In the genomic region with DNA sequence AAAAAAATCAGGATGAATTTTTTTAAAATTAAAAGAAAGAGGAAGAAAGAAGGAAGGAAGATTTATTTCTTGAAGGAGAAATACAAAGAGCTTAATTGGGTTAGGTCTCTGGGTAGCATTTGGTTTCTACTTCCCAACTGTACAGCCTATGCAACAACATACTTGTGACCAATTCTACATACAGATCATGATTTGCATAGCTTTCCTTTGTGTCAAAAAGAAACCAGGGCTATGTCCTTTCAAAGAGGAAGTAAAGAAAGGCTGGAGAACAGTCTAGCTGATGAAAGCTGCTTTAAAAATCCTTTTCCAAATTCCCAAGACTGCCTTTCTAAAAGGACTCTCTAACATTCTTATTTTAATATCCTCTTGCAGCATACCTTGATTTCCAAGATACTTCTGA, we compare ENCODE assay signal across 11 cellular contexts. TPM values are rescaled to one million over a fixed set of nuclear protein-coding genes. Genes with fewer than 3 reads are reported as not detected.
DNase-seq lines count a peak whose midpoint lies in the region; ATAC-seq and TF ChIP-seq lines count a peak whose summit lies in the region.
"Had no signal": no experiment of that assay in that cellular context is flagged by ENCODE, and none has a peak within 500 bp of the region (broad histone marks: within the 10 kb centered on the region; RNA-seq: fewer than 3 reads in every experiment).

No MANE protein-coding gene starts in this region.

- peaks cover 13% of the 10 kb centered on the region for H3K4me1 ChIP-seq in DOHH2 (ENCODE audit: control insufficient read depth, low read length)
- peaks cover 0 to 10% (median 2%) of the 10 kb centered on the region in 6 donors for H3K4me1 ChIP-seq in spleen

- H3K9me3 ChIP-seq in DOHH2 (ENCODE audit: control insufficient read depth, insufficient read depth, low read length) (no peaks in the 10 kb centered on the region), spleen (no peaks in the 10 kb centered on the region)

- H3K36me3 ChIP-seq in DOHH2 (ENCODE audit: control insufficient read depth, low read length) (peaks cover 6% of the 10 kb centered on the region), spleen (peaks cover 0 to 34% (median 0%) of the 10 kb centered on the region in 6 donors)

- no peaks in the 10 kb centered on the region for H3F3A ChIP-seq in DOHH2 (ENCODE audit: control insufficient read depth, insufficient read depth)

- H3K9me2 ChIP-seq in DOHH2 (replicated peaks; ENCODE audit: control insufficient read depth, low read length) = no peaks in the 10 kb centered on the region

- no peak overlapping the region for H3K27ac Mint-ChIP-seq in glutamatergic neuron (ENCODE audit: unreplicated experiment)
- H3K27ac Mint-ChIP-seq: activated naive CD8-positive, alpha-beta T cell had no signal

- H3K27me3 ChIP-seq in DOHH2 (ENCODE audit: control insufficient read depth, low read length) (no peaks in the 10 kb centered on the region), spleen (replicated peaks in 1 of 7) (no peaks in the 10 kb centered on the region)

- ATAC-seq in GM19467 (IDR thresholded peaks at IDR 0.05; ENCODE audit: unreplicated experiment) = peak; percentile 97
- peak; percentile 96 for ATAC-seq in HG03175 (IDR thresholded peaks at IDR 0.05; ENCODE audit: unreplicated experiment)

- H3K27ac ChIP-seq in DOHH2 (ENCODE audit: low read depth, low read length) (no peak overlapping the region), spleen (peak overlapping the region in 4 of 8 donors; percentile 0 to 26 (median 16))

- H3K4me3 ChIP-seq in DOHH2 (ENCODE audit: low read length) (no peak overlapping the region), cardiac fibroblast (replicated peaks in 1 of 2; ENCODE audit: low read depth in 2 of 2, low read length in 2 of 2) (no peak overlapping the region), spleen (no peak overlapping the region)

- peak overlapping the region; percentile 40 for H3K4me2 ChIP-seq in DOHH2 (ENCODE audit: low read length)

- H3K4me3 Mint-ChIP-seq in glutamatergic neuron (ENCODE audit: unreplicated experiment) = no peak overlapping the region
- H3K4me3 Mint-ChIP-seq: activated naive CD8-positive, alpha-beta T cell had no signal

- no peaks in the 10 kb centered on the region for H4K20me1 ChIP-seq in DOHH2 (ENCODE audit: control insufficient read depth, insufficient read depth, low read depth, low read length)

- no peaks in the 10 kb centered on the region for H3K36me3 Mint-ChIP-seq in glutamatergic neuron (ENCODE audit: unreplicated experiment)

- no peaks in the 10 kb centered on the region for H3K27me3 Mint-ChIP-seq in glutamatergic neuron (ENCODE audit: unreplicated experiment)
- H3K27me3 Mint-ChIP-seq: activated naive CD8-positive, alpha-beta T cell had no signal

- H3K4me1 Mint-ChIP-seq in glutamatergic neuron (ENCODE audit: low read depth, unreplicated experiment) = peaks cover 9% of the 10 kb centered on the region

- intact Hi-C loops in spleen (cut with DNase I; ENCODE audit: low total_unique reads) = no loop called here

- no peaks in the 10 kb centered on the region for H3K9me3 Mint-ChIP-seq in glutamatergic neuron (ENCODE audit: unreplicated experiment)

- no peaks in the 10 kb centered on the region for H3K79me2 ChIP-seq in DOHH2 (ENCODE audit: control insufficient read depth, low read length)

- TF ChIP-seq CTCF in DOHH2 (IDR thresholded peaks at IDR 0.05; ENCODE audit: low read depth, low read length, poor library complexity, severe bottlenecking) = no peak
- TF ChIP-seq CTCF in cardiac fibroblast (IDR thresholded peaks at IDR 0.05; ENCODE audit: low read depth, low read length) = no peak
- no peak for TF ChIP-seq CTCF in glutamatergic neuron (IDR thresholded peaks at IDR 0.05; ENCODE audit: partially characterized antibody, unreplicated experiment)
- no peak for TF ChIP-seq CTCF in spleen (IDR thresholded peaks at IDR 0.05 in 8 of 11, conservative IDR thresholded peaks at IDR 0.05 in 3 of 11)

- TF ChIP-seq POLR2A in spleen (IDR thresholded peaks at IDR 0.05) = no peak

- DNase-seq in cardiac fibroblast (ENCODE audit: low read depth in 2 of 2) = peak; percentile 24 to 69
- no peak for DNase-seq in glutamatergic neuron
- DNase-seq in cerebellar nuclear complex (lab: John Stamatoyannopoulos, UW) = no peak
- DNase-seq in spleen = no peak
- no peak for DNase-seq in anterior cingulate cortex (lab: John Stamatoyannopoulos, UW)
- DNase-seq: kidney glomerular epithelial cell, NCI-H510A had no signal

RNA-seq across cellular contexts. Expression of a gene that starts 6.1 kb away (rescaled TPM):
- total RNA-seq in glutamatergic neuron (ENCODE audit: unreplicated experiment) (not detected), spleen (1 to 10 TPM in 2 of 7 donors, under 1 TPM in 4, not detected in 1; 0.17 to 2.8 (median 0.89) TPM)
- polyA plus RNA-seq in spleen = 1 to 10 TPM in 1 of 3 donors, under 1 TPM in 2; 0.45 to 2.6 (median 0.55) TPM

RNA-seq across cellular contexts. Expression of a gene that starts 54.2 kb away (rescaled TPM):
- total RNA-seq in glutamatergic neuron (ENCODE audit: unreplicated experiment) = 12.6 TPM
- total RNA-seq in spleen = 10 to 100 TPM; 12.0 to 24.0 (median 19.1) TPM
- polyA plus RNA-seq in spleen = 1 to 10 TPM; 4.3 to 7.6 (median 5.3) TPM

RNA-seq across cellular contexts. Expression of a gene that starts 54.4 kb away (rescaled TPM):
- total RNA-seq in glutamatergic neuron (ENCODE audit: unreplicated experiment) (40.5 TPM), spleen (10 to 100 TPM; 18.7 to 28.3 (median 21.3) TPM)
- 1 to 10 TPM; 5.2 to 9.0 (median 6.7) TPM for polyA plus RNA-seq in spleen

Comparison
In these comparisons a context has a peak if more than half of its experiments do, and no peak if none do; other contexts are left out.
1. DNase-seq: peak in cardiac fibroblast (2 of 2); none in glutamatergic neuron (single experiment), cerebellar nuclear complex (0 of 2), spleen (single experiment) and anterior cingulate cortex (0 of 58).